23 cellular contexts compared by ENCODE assay signal in genomic region chr6:2623348-2623747, GRCh38.
A peak's percentile ranks its signal among the peaks of the same experiment; 100 is the strongest.
DNase-seq lines count a peak whose midpoint lies in the region; ATAC-seq lines count a peak whose summit lies in the region.
"Had no signal": no experiment of that assay in that cellular context is flagged by ENCODE, and none has a peak within 500 bp of the region (broad histone marks: within the 10 kb centered on the region; RNA-seq: fewer than 3 reads in every experiment).

No MANE protein-coding gene starts in this region.

- ATAC-seq in left colon, result peak; percentile 99
- no peak for ATAC-seq in GM21515 (IDR thresholded peaks at IDR 0.05; ENCODE audit: unreplicated experiment)
- ATAC-seq: activated T-cell treated with anti-CD3 and anti-CD28 coated beads, Interleukin-2, amount 50 U/mL, for 4 hours; natural killer cell treated with Interleukin-12 subunit alpha and Interleukin-12 subunit beta and Interleukin-15 and Interleukin-18, amount 100 ng/mL, for 72 hours had no signal

- H3K4me3 ChIP-seq in skeletal muscle satellite cell (ENCODE audit: low read length), result no peak overlapping the region
- H3K4me3 ChIP-seq: BLaER1 treated with 17β-estradiol and CSF1 and Interleukin-3, amounts not matched to agents 10 nM and 100 nM; cardiac muscle cell; left lung; uterus had no signal

- no peaks in the 10 kb centered on the region for H3K36me3 ChIP-seq in skeletal muscle satellite cell (ENCODE audit: insufficient read depth, low read length)
- H3K36me3 ChIP-seq: BLaER1 treated with 17β-estradiol and CSF1 and Interleukin-3, amounts not matched to agents 10 nM and 100 nM; cardiac muscle cell; left lung; uterus had no signal

- peaks cover 25% of the 10 kb centered on the region for H3K27me3 ChIP-seq in skeletal muscle satellite cell (ENCODE audit: control insufficient read depth, insufficient read depth, low read length)
- H3K27me3 ChIP-seq: BLaER1 treated with 17β-estradiol and CSF1 and Interleukin-3, amounts not matched to agents 10 nM and 100 nM; cardiac muscle cell; left lung; uterus had no signal

- peak overlapping the region; percentile 50 for H3K4me2 ChIP-seq in skeletal muscle satellite cell (ENCODE audit: low read length)
- H3K4me2 ChIP-seq: BLaER1 treated with 17β-estradiol and CSF1 and Interleukin-3, amounts not matched to agents 10 nM and 100 nM had no signal

- H3K9ac ChIP-seq in skeletal muscle satellite cell (ENCODE audit: low read depth, low read length), result peak overlapping the region; percentile 39
- H3K9ac ChIP-seq: BLaER1 treated with 17β-estradiol and CSF1 and Interleukin-3, amounts not matched to agents 10 nM and 100 nM had no signal

- no peaks in the 10 kb centered on the region for H3K9me3 ChIP-seq in skeletal muscle satellite cell (replicated peaks; ENCODE audit: low read length)
- H3K9me3 ChIP-seq: BLaER1 treated with 17β-estradiol and CSF1 and Interleukin-3, amounts not matched to agents 10 nM and 100 nM; left lung; uterus had no signal

- H3K27ac ChIP-seq in cingulate gyrus (ENCODE audit: low read depth, low read length), result peak overlapping the region; percentile 13
- H3K27ac ChIP-seq: BLaER1 treated with 17β-estradiol and CSF1 and Interleukin-3, amounts not matched to agents 10 nM and 100 nM; cardiac muscle cell; left lung; uterus had no signal

- peaks cover 25% of the 10 kb centered on the region for H3K4me1 ChIP-seq in skeletal muscle satellite cell (ENCODE audit: control insufficient read depth, insufficient read depth, low read length)
- H3K4me1 ChIP-seq: BLaER1 treated with 17β-estradiol and CSF1 and Interleukin-3, amounts not matched to agents 10 nM and 100 nM; left lung; uterus had no signal

- DNase-seq in NCI-H460 (ENCODE audit: extremely low read depth, low read depth) (peak; percentile 99), left colon (peak; percentile 53 to 65), NCI-H446 (lab: John Stamatoyannopoulos, UW) (no peak), NCI-H1105 (lab: John Stamatoyannopoulos, UW) (no peak)
- no peak for DNase-seq in activated CD8-positive, alpha-beta memory T cell treated with anti-CD3 and anti-CD28 coated beads, Interleukin-2, amount 50 U/mL, for 4 hours
- DNase-seq: ACHN; activated CD4-positive, alpha-beta T cell treated with anti-CD3 and anti-CD28 coated beads for 48 hours; activated naive CD4-positive, alpha-beta T cell treated with Interleukin-2 at 50 U/mL for 16 hours; activated T-cell treated with anti-CD3 and anti-CD28 coated beads, Interleukin-2, amount 50 U/mL, for 4 hours; COR-L47; GF-D8; KG1; left lung; NCI-H187; NCI-H2171 treated with DMSO at 0.1 percent for 48 hours; stimulated activated CD4-positive, alpha-beta T cell treated with anti-CD3 and anti-CD28 coated beads, Interleukin-1b, Interleukin-23, amount 100 ng/mL, for 48 hours; uterus had no signal

- intact Hi-C loops in left colon (cut with DNase I, micrococcal nuclease), result no loop called here

Comparison
In these comparisons a context has a peak if more than half of its experiments do, and no peak if none do; other contexts are left out.
1. DNase-seq: peak in NCI-H460 (single experiment) and left colon (2 of 2); none in activated CD8-positive, alpha-beta memory T cell treated with anti-CD3 and anti-CD28 coated beads, Interleukin-2, amount 50 U/mL, for 4 hours (single experiment), NCI-H446 (0 of 2) and NCI-H1105 (single experiment).